12 cellular contexts compared by ENCODE assay signal in genomic region chr7:96479015-96479645, GRCh38.
DNase-seq lines count a peak whose midpoint lies in the region; ATAC-seq and TF ChIP-seq lines count a peak whose summit lies in the region.
"Had no signal": no experiment of that assay in that cellular context is flagged by ENCODE, and none has a peak within 500 bp of the region (broad histone marks: within the 10 kb centered on the region; RNA-seq: fewer than 3 reads in every experiment).

No MANE protein-coding gene starts in this region.

- H3K9me3 Mint-ChIP-seq in activated naive CD4-positive, alpha-beta T cell treated with anti-CD3 and anti-CD28 coated beads for 36 hours, result no peaks in the 10 kb centered on the region
- peaks cover 4% of the 10 kb centered on the region for H3K9me3 Mint-ChIP-seq in T-helper 2 cell treated with Interferon-gamma antibody and Interleukin-4, amounts not matched to agents 5 μg/mL and 100 μg/mL, for 36 hours
- H3K9me3 Mint-ChIP-seq in stimulated activated naive CD8-positive, alpha-beta T cell treated with anti-CD3 and anti-CD28 coated beads, Interleukin-15, amount 100 ng/mL, for 72 hours, result no peaks in the 10 kb centered on the region
- H3K9me3 Mint-ChIP-seq in endothelial cell (ENCODE audit: unreplicated experiment), result no peaks in the 10 kb centered on the region

- H3K4me3 Mint-ChIP-seq in activated naive CD4-positive, alpha-beta T cell treated with anti-CD3 and anti-CD28 coated beads for 36 hours, result peak overlapping the region; percentile 36
- peak overlapping the region; percentile 78 for H3K4me3 Mint-ChIP-seq in T-helper 2 cell treated with Interferon-gamma antibody and Interleukin-4, amounts not matched to agents 5 μg/mL and 100 μg/mL, for 36 hours
- H3K4me3 Mint-ChIP-seq in stimulated activated naive CD8-positive, alpha-beta T cell treated with anti-CD3 and anti-CD28 coated beads, Interleukin-15, amount 100 ng/mL, for 72 hours, result peak overlapping the region; percentile 71 to 72
- no peak overlapping the region for H3K4me3 Mint-ChIP-seq in endothelial cell (ENCODE audit: unreplicated experiment)

- no peaks in the 10 kb centered on the region for H3K36me3 Mint-ChIP-seq in activated naive CD4-positive, alpha-beta T cell treated with anti-CD3 and anti-CD28 coated beads for 36 hours (ENCODE audit: low read depth)
- H3K36me3 Mint-ChIP-seq in T-helper 2 cell treated with Interferon-gamma antibody and Interleukin-4, amounts not matched to agents 5 μg/mL and 100 μg/mL, for 36 hours (ENCODE audit: low read depth), result peaks cover 6% of the 10 kb centered on the region
- H3K36me3 Mint-ChIP-seq in endothelial cell (ENCODE audit: low read depth, unreplicated experiment), result no peaks in the 10 kb centered on the region

- no peak for TF ChIP-seq CTCF in endothelial cell (IDR thresholded peaks at IDR 0.05; ENCODE audit: unreplicated experiment)

- no peak for DNase-seq in activated naive CD4-positive, alpha-beta T cell treated with anti-CD3 and anti-CD28 coated beads for 36 hours
- DNase-seq in activated naive CD4-positive, alpha-beta T cell treated with Interleukin-2 at 50 U/mL for 16 hours, result no peak
- peak; percentile 5 for DNase-seq in T-helper 2 cell treated with Interferon-gamma antibody and Interleukin-4, amounts not matched to agents 5 μg/mL and 100 μg/mL, for 36 hours (ENCODE audit: low spot score)
- DNase-seq in fibroblast of peridontal ligament (ENCODE audit: extremely low read depth), result peak; percentile 26
- peak in 1 of 2 donors; percentile 5 for DNase-seq in stimulated activated naive CD8-positive, alpha-beta T cell treated with anti-CD3 and anti-CD28 coated beads, Interleukin-15, amount 100 ng/mL, for 72 hours
- no peak for DNase-seq in HCEC 1CT
- DNase-seq in endothelial cell (ENCODE audit: low spot score), result no peak
- no peak for DNase-seq in DMS79 treated with DMSO at 0.1 percent for 48 hours (lab: John Stamatoyannopoulos, UW)
- DNase-seq: colonic mucosa, kidney glomerular epithelial cell, NCI-H187, OCI-M1 had no signal

- H3K4me1 Mint-ChIP-seq in activated naive CD4-positive, alpha-beta T cell treated with anti-CD3 and anti-CD28 coated beads for 36 hours (ENCODE audit: low read depth), result peaks cover 12% of the 10 kb centered on the region
- H3K4me1 Mint-ChIP-seq in T-helper 2 cell treated with Interferon-gamma antibody and Interleukin-4, amounts not matched to agents 5 μg/mL and 100 μg/mL, for 36 hours (ENCODE audit: low read depth), result peaks cover 20% of the 10 kb centered on the region
- H3K4me1 Mint-ChIP-seq in stimulated activated naive CD8-positive, alpha-beta T cell treated with anti-CD3 and anti-CD28 coated beads, Interleukin-15, amount 100 ng/mL, for 72 hours, result peaks cover 13% of the 10 kb centered on the region
- no peaks in the 10 kb centered on the region for H3K4me1 Mint-ChIP-seq in endothelial cell (ENCODE audit: unreplicated experiment)

- intact Hi-C loops in activated naive CD4-positive, alpha-beta T cell treated with anti-CD3 and anti-CD28 coated beads for 36 hours (cut with micrococcal nuclease), result loop anchor here (2.0 to 5.0 kb wide), 2 partner anchors 14 to 358 kb away; no protein-coding TSS in a partner anchor

- H3K27ac Mint-ChIP-seq in activated naive CD4-positive, alpha-beta T cell treated with anti-CD3 and anti-CD28 coated beads for 36 hours, result no peak overlapping the region
- peak overlapping the region; percentile 87 for H3K27ac Mint-ChIP-seq in T-helper 2 cell treated with Interferon-gamma antibody and Interleukin-4, amounts not matched to agents 5 μg/mL and 100 μg/mL, for 36 hours
- H3K27ac Mint-ChIP-seq in stimulated activated naive CD8-positive, alpha-beta T cell treated with anti-CD3 and anti-CD28 coated beads, Interleukin-15, amount 100 ng/mL, for 72 hours, result peak overlapping the region; percentile 93 to 96
- no peak overlapping the region for H3K27ac Mint-ChIP-seq in endothelial cell (ENCODE audit: unreplicated experiment)

- peaks cover 3% of the 10 kb centered on the region for H3K27me3 Mint-ChIP-seq in activated naive CD4-positive, alpha-beta T cell treated with anti-CD3 and anti-CD28 coated beads for 36 hours (ENCODE audit: low read depth)
- H3K27me3 Mint-ChIP-seq in T-helper 2 cell treated with Interferon-gamma antibody and Interleukin-4, amounts not matched to agents 5 μg/mL and 100 μg/mL, for 36 hours (ENCODE audit: low read depth), result peaks cover 7% of the 10 kb centered on the region
- H3K27me3 Mint-ChIP-seq in stimulated activated naive CD8-positive, alpha-beta T cell treated with anti-CD3 and anti-CD28 coated beads, Interleukin-15, amount 100 ng/mL, for 72 hours, result no peaks in the 10 kb centered on the region
- H3K27me3 Mint-ChIP-seq in endothelial cell (ENCODE audit: unreplicated experiment), result no peaks in the 10 kb centered on the region

- CTCF ChIA-PET in activated naive CD4-positive, alpha-beta T cell treated with anti-CD3 and anti-CD28 coated beads for 36 hours (lab: Charles Lee), result interaction anchor here (0.7 kb wide), 1 partner anchor 440 kb away, joined by 3 read pairs; no protein-coding TSS in a partner anchor

- peak; percentile 66 for ATAC-seq in stimulated activated naive CD8-positive, alpha-beta T cell treated with anti-CD3 and anti-CD28 coated beads, Interleukin-15, amount 100 ng/mL, for 72 hours

Comparison
In these comparisons a context has a peak if more than half of its experiments do, and no peak if none do; other contexts are left out.
1. DNase-seq: peak in T-helper 2 cell treated with Interferon-gamma antibody and Interleukin-4, amounts not matched to agents 5 μg/mL and 100 μg/mL, for 36 hours (single experiment) and fibroblast of peridontal ligament (single experiment); none in activated naive CD4-positive, alpha-beta T cell treated with anti-CD3 and anti-CD28 coated beads for 36 hours (single experiment), activated naive CD4-positive, alpha-beta T cell treated with Interleukin-2 at 50 U/mL for 16 hours (single experiment), HCEC 1CT (single experiment), endothelial cell (single experiment) and DMS79 treated with DMSO at 0.1 percent for 48 hours (single experiment).
2. H3K27ac Mint-ChIP-seq: peak in T-helper 2 cell treated with Interferon-gamma antibody and Interleukin-4, amounts not matched to agents 5 μg/mL and 100 μg/mL, for 36 hours (single experiment) and stimulated activated naive CD8-positive, alpha-beta T cell treated with anti-CD3 and anti-CD28 coated beads, Interleukin-15, amount 100 ng/mL, for 72 hours (2 of 2); none in activated naive CD4-positive, alpha-beta T cell treated with anti-CD3 and anti-CD28 coated beads for 36 hours (single experiment) and endothelial cell (single experiment).